19 cellular contexts compared by ENCODE assay signal in the genomic region with DNA sequence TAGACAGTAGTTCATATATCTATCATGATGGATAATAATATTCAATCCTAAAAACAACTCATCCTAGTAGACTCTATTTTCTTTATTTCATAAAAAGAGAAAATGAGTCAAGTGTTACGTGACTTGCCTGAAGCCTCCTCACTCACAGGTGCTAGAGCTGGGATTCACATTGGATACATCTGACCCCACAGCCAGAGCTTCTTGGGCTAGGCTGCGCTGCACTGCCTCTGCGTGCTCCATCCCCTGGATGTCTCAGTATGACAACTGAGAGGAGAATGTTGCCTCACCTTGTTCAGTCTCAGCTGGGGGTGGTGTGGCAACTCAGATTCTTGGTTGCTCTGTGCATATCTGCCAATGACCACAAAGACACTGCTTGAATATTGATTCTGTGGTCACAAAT.
DNase-seq lines count a peak whose midpoint lies in the region; ATAC-seq, FAIRE-seq and TF ChIP-seq lines count a peak whose summit lies in the region.
"Had no signal": no experiment of that assay in that cellular context is flagged by ENCODE, and none has a peak within 500 bp of the region (broad histone marks: within the 10 kb centered on the region; RNA-seq: fewer than 3 reads in every experiment).

No MANE protein-coding gene starts in this region.

- H4K8ac ChIP-seq in mesendoderm (ENCODE audit: low read depth, low read length) = no peak overlapping the region

- H3K27ac Mint-ChIP-seq in Calu3 (ENCODE audit: unreplicated experiment) = peak overlapping the region; percentile 87
- H3K27ac Mint-ChIP-seq in activated naive CD8-positive, alpha-beta T cell treated with anti-CD3 and anti-CD28 coated beads, Interleukin-2, amount 50 U/mL, for 24 hours = no peak overlapping the region
- H3K27ac Mint-ChIP-seq: B cell; CD4-positive, alpha-beta T cell; CD8-positive, alpha-beta T cell had no signal

- peaks cover 6% of the 10 kb centered on the region for H3K36me3 Mint-ChIP-seq in Calu3 (ENCODE audit: insufficient read depth, unreplicated experiment)
- no peaks in the 10 kb centered on the region for H3K36me3 Mint-ChIP-seq in activated naive CD8-positive, alpha-beta T cell treated with anti-CD3 and anti-CD28 coated beads, Interleukin-2, amount 50 U/mL, for 24 hours (ENCODE audit: low read depth)
- H3K36me3 Mint-ChIP-seq: CD8-positive, alpha-beta T cell had no signal

- TF ChIP-seq CTCF in Calu3 (IDR thresholded peaks at IDR 0.05; ENCODE audit: unreplicated experiment) = no peak
- no peak for TF ChIP-seq CTCF in K562 (IDR thresholded peaks at IDR 0.05 in 2 of 3, conservative IDR thresholded peaks at IDR 0.05 in 1 of 3; ENCODE audit: insufficient read depth in 2 of 3, low read depth in 1 of 3, low read length in 3 of 3)

- H3K36me3 ChIP-seq in K562 (ENCODE audit: control insufficient read depth, insufficient read depth, low read length) = no peaks in the 10 kb centered on the region
- no peaks in the 10 kb centered on the region for H3K36me3 ChIP-seq in mesendoderm (ENCODE audit: control insufficient read depth, insufficient read depth, low read length)
- H3K36me3 ChIP-seq: BLaER1 treated with 17β-estradiol and CSF1 and Interleukin-3, amounts not matched to agents 10 nM and 100 nM had no signal

- H3K4me3 ChIP-seq in K562 = no peak overlapping the region
- H3K4me3 ChIP-seq in mesendoderm (ENCODE audit: low read length) = no peak overlapping the region
- H3K4me3 ChIP-seq: A549; BLaER1 treated with 17β-estradiol and CSF1 and Interleukin-3, amounts not matched to agents 10 nM and 100 nM had no signal

- no TSS peak for BruUV-seq in Calu3 (replicated peaks; lab: Mats Ljungman, UMichigan)
- BruUV-seq in K562 (replicated peaks; lab: Mats Ljungman, UMichigan) = no TSS peak

- TF ChIP-seq RAD21 in K562 (CRISPR knock-in tag; conservative IDR thresholded peaks at IDR 0.05 in 1 of 2, IDR thresholded peaks at IDR 0.05 in 1 of 2) = no peak

- no peak overlapping the region for H2BK15ac ChIP-seq in mesendoderm (replicated peaks; ENCODE audit: low read depth)

- no peaks in the 10 kb centered on the region for H3K27me3 ChIP-seq in K562 (ENCODE audit: control insufficient read depth in 2 of 2, insufficient read depth in 2 of 2, low read length in 2 of 2)
- no peaks in the 10 kb centered on the region for H3K27me3 ChIP-seq in mesendoderm (ENCODE audit: insufficient read depth, low read length, poor library complexity)
- H3K27me3 ChIP-seq: BLaER1 treated with 17β-estradiol and CSF1 and Interleukin-3, amounts not matched to agents 10 nM and 100 nM had no signal

- no peaks in the 10 kb centered on the region for H3K27me3 Mint-ChIP-seq in Calu3 (ENCODE audit: unreplicated experiment)
- H3K27me3 Mint-ChIP-seq in activated naive CD8-positive, alpha-beta T cell treated with anti-CD3 and anti-CD28 coated beads, Interleukin-2, amount 50 U/mL, for 24 hours = no peaks in the 10 kb centered on the region
- H3K27me3 Mint-ChIP-seq: B cell; CD4-positive, alpha-beta T cell had no signal

- no peak overlapping the region for H2BK120ac ChIP-seq in mesendoderm (ENCODE audit: low read depth, low read length)

- H3K4me1 ChIP-seq in K562 (replicated peaks in 1 of 2; ENCODE audit: control insufficient read depth in 2 of 2, insufficient read depth in 2 of 2, low read length in 2 of 2) (peaks cover 0 to 5% of the 10 kb centered on the region in 2 experiments; a peak in 3 of 5 replicates), mesendoderm (ENCODE audit: control insufficient read depth, low read depth, low read length) (no peaks in the 10 kb centered on the region)
- H3K4me1 ChIP-seq: A549; BLaER1 treated with 17β-estradiol and CSF1 and Interleukin-3, amounts not matched to agents 10 nM and 100 nM; Caco-2 had no signal

- H3K79me2 ChIP-seq in K562 (ENCODE audit: control insufficient read depth, insufficient read depth, low read length) = no peaks in the 10 kb centered on the region
- H3K79me2 ChIP-seq in mesendoderm (ENCODE audit: control insufficient read depth, insufficient read depth, low read length) = no peaks in the 10 kb centered on the region

- no peaks in the 10 kb centered on the region for H3K79me1 ChIP-seq in mesendoderm (ENCODE audit: low read length)

- no peak overlapping the region for H2AFZ ChIP-seq in K562 (ENCODE audit: low read depth, low read length)

- TF ChIP-seq EP300 in K562 (IDR thresholded peaks at IDR 0.05; ENCODE audit: low read length) = no peak

- H4K20me1 ChIP-seq in K562 (replicated peaks; ENCODE audit: control insufficient read depth, insufficient read depth, low read length) = no peaks in the 10 kb centered on the region
- H4K20me1 ChIP-seq: BLaER1 treated with 17β-estradiol and CSF1 and Interleukin-3, amounts not matched to agents 10 nM and 100 nM had no signal

- no peak for FAIRE-seq in K562 (lab: Jason Lieb, UNC)
- FAIRE-seq: A549, G401.6, GM12891 had no signal

- in situ Hi-C loops in K562 (cut with MboI) = no loop called here

- WGBS in K562 (ENCODE audit: insufficient coverage, low coverage, missing lambda C conversion rate) = 76% methylated on average over 3 of the region's 3 CpGs
- no CpG with 5 or more reads among the region's 3 CpGs for WGBS in mesendoderm (ENCODE audit: extremely low coverage, insufficient coverage, low lambda C conversion rate)

- H2BK5ac ChIP-seq in mesendoderm (ENCODE audit: low read length) = no peak overlapping the region

- CTCF ChIA-PET in Calu3 (lab: Charles Lee) = interaction anchor here (0.5 kb wide), 1 partner anchor 248 kb away, joined by 3 read pairs; no protein-coding TSS in a partner anchor
- CTCF ChIA-PET in K562 (lab: Yijun Ruan, JAX; ENCODE audit: low intra/inter-chr PET ratio) = no interaction called here

- no peak overlapping the region for H3K18ac ChIP-seq in mesendoderm (ENCODE audit: low read length)

- H3K23ac ChIP-seq in mesendoderm (ENCODE audit: low read length) = no peak overlapping the region

- no peak overlapping the region for H2AK5ac ChIP-seq in mesendoderm (ENCODE audit: low read length)

- H3K4me1 Mint-ChIP-seq in Calu3 (ENCODE audit: low read depth, unreplicated experiment) = peaks cover 14% of the 10 kb centered on the region
- no peaks in the 10 kb centered on the region for H3K4me1 Mint-ChIP-seq in activated naive CD8-positive, alpha-beta T cell treated with anti-CD3 and anti-CD28 coated beads, Interleukin-2, amount 50 U/mL, for 24 hours
- H3K4me1 Mint-ChIP-seq: B cell had no signal

- H4K5ac ChIP-seq in mesendoderm (ENCODE audit: low read length) = no peak overlapping the region

- H3K9ac ChIP-seq in K562 (ENCODE audit: insufficient read depth in 1 of 2, low read depth in 2 of 2, low read length in 2 of 2) (no peak overlapping the region), mesendoderm (ENCODE audit: low read length) (no peak overlapping the region)
- H3K9ac ChIP-seq: BLaER1 treated with 17β-estradiol and CSF1 and Interleukin-3, amounts not matched to agents 10 nM and 100 nM had no signal

- ATAC-seq in K562 = peak; percentile 43
- ATAC-seq in activated naive CD8-positive, alpha-beta T cell treated with anti-CD3 and anti-CD28 coated beads, Interleukin-2, amount 50 U/mL, for 24 hours = no peak
- ATAC-seq: A549; CD8-positive, alpha-beta T cell had no signal

- POLR2A ChIA-PET in K562 (lab: Yijun Ruan, JAX) = interaction anchor here (1.2 to 4.1 kb wide), 2 partner anchors 9 to 13 kb away, joined by 3 to 20 read pairs; no protein-coding TSS in a partner anchor

- no peaks in the 10 kb centered on the region; the same call in none of the 2 replicates for H3K9me3 ChIP-seq in K562 (replicated peaks; ENCODE audit: control insufficient read depth, insufficient read depth, low read depth, low read length)
- H3K9me3 ChIP-seq: A549; BLaER1 treated with 17β-estradiol and CSF1 and Interleukin-3, amounts not matched to agents 10 nM and 100 nM; Caco-2 had no signal

- no peak overlapping the region for H3K4me3 Mint-ChIP-seq in Calu3 (ENCODE audit: low read depth, unreplicated experiment)
- no peak overlapping the region for H3K4me3 Mint-ChIP-seq in activated naive CD8-positive, alpha-beta T cell treated with anti-CD3 and anti-CD28 coated beads, Interleukin-2, amount 50 U/mL, for 24 hours
- H3K4me3 Mint-ChIP-seq: B cell; CD4-positive, alpha-beta T cell; CD8-positive, alpha-beta T cell had no signal

- peaks cover 3% of the 10 kb centered on the region for H3K9me3 Mint-ChIP-seq in Calu3 (ENCODE audit: low read depth, unreplicated experiment)
- peaks cover 6% of the 10 kb centered on the region for H3K9me3 Mint-ChIP-seq in activated naive CD8-positive, alpha-beta T cell treated with anti-CD3 and anti-CD28 coated beads, Interleukin-2, amount 50 U/mL, for 24 hours

- H3K4ac ChIP-seq in mesendoderm (ENCODE audit: low read depth, low read length) = no peak overlapping the region

- no peak for TF ChIP-seq POLR2A in K562 (conservative IDR thresholded peaks at IDR 0.05)

- H3K4me2 ChIP-seq in K562 (ENCODE audit: insufficient read depth, low read length) = no peak overlapping the region
- H3K4me2 ChIP-seq in mesendoderm (ENCODE audit: low read length) = no peak overlapping the region
- H3K4me2 ChIP-seq: A549; BLaER1 treated with 17β-estradiol and CSF1 and Interleukin-3, amounts not matched to agents 10 nM and 100 nM had no signal

- DNase-seq in Calu3 (peak; percentile 48), K562 (ENCODE audit: extremely low read depth in 1 of 4, low spot score in 3 of 4) (peak in 1 of 4 experiments; percentile 37), mesendoderm (peak; percentile 6), DMS 273 treated with DMSO at 0.1 percent for 48 hours (lab: John Stamatoyannopoulos, UW) (no peak), medulla oblongata (ENCODE audit: extremely low spot score) (no peak)
- DNase-seq in activated naive CD8-positive, alpha-beta T cell treated with anti-CD3 and anti-CD28 coated beads, Interleukin-2, amount 50 U/mL, for 24 hours = no peak
- DNase-seq: AML-193; Caco-2; CD4-positive, alpha-beta T cell; CD8-positive, alpha-beta T cell; DMS79 treated with DMSO at 0.1 percent for 48 hours; GF-D8 had no signal

- H3K9me1 ChIP-seq in K562 (ENCODE audit: control insufficient read depth, insufficient read depth, low read length) = no peaks in the 10 kb centered on the region

- no peak overlapping the region for H3K27ac ChIP-seq in K562 (ENCODE audit: extremely low read depth, low read depth, low read length)
- H3K27ac ChIP-seq in mesendoderm (ENCODE audit: low read depth, low read length) = no peak overlapping the region
- H3K27ac ChIP-seq: 22Rv1; A549; BLaER1 treated with 17β-estradiol and CSF1 and Interleukin-3, amounts not matched to agents 10 nM and 100 nM; C4-2B had no signal

- intact Hi-C loops in Calu3 (cut with micrococcal nuclease; ENCODE audit: unreplicated experiment) = no loop called here
- intact Hi-C loops in K562 (cut with micrococcal nuclease) = no loop called here

- H3K56ac ChIP-seq in mesendoderm (ENCODE audit: low read length) = no peak overlapping the region

TF ChIP-seq in K562, 482 proteins besides CTCF, POLR2A, EP300 and RAD21 (continues in another document):
- no peak for TF ChIP-seq ZNF436 (CRISPR knock-in tag; IDR thresholded peaks at IDR 0.05)

Comparison
In these comparisons a context has a peak if more than half of its experiments do, and no peak if none do; other contexts are left out.
1. DNase-seq: peak in Calu3 (single experiment) and mesendoderm (single experiment); none in DMS 273 treated with DMSO at 0.1 percent for 48 hours (single experiment), medulla oblongata (single experiment) and activated naive CD8-positive, alpha-beta T cell treated with anti-CD3 and anti-CD28 coated beads, Interleukin-2, amount 50 U/mL, for 24 hours (single experiment).